7 cellular contexts compared by ENCODE assay signal in the genomic region with DNA sequence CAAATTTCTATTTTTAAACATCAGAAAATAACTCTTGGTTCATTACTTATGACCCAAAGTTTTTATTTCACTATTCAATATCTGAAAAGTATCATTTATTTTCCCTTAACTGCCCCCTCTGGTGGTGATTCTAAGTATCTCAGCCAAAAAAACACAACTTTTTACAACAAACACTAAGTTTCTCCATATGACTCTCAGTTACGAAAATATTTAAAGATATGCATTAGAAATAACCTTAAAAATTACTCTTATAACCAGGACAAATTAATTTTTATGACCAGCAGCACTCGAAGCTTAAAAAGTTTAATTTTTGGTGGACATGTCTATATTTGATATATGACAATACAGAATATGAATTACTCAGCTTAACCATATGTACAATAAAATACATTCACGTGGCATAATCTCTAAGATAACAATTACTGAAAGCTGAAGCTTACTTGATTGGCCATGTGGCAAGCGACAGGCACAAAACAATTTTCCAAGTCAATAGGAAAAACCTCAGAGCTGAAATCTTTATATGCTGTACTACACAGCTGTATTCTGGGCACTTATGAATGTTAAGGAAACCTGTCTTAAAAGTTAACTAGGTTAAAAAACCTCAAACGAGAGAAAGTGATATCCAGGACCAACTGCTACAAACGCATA. TPM values are rescaled to one million over a fixed set of nuclear protein-coding genes. Genes with fewer than 3 reads are reported as not detected.
A peak's percentile ranks its signal among the peaks of the same experiment; 100 is the strongest.
DNase-seq lines count a peak whose midpoint lies in the region; ATAC-seq, FAIRE-seq and TF ChIP-seq lines count a peak whose summit lies in the region.

No MANE protein-coding gene starts in this region.

- peaks cover 5% of the 10 kb centered on the region for H3F3A ChIP-seq in Loucy (ENCODE audit: low read depth)

- H3K4me2 ChIP-seq in Loucy (ENCODE audit: low read depth, low read length, poor library complexity, severe bottlenecking) (peak overlapping the region; percentile 96), astrocyte (ENCODE audit: low read length) (peak overlapping the region; percentile 86)

- no peaks in the 10 kb centered on the region for H3K27me3 Mint-ChIP-seq in astrocyte (ENCODE audit: low read depth, unreplicated experiment)

- H3K9me3 Mint-ChIP-seq in astrocyte (ENCODE audit: unreplicated experiment), result peaks cover 2% of the 10 kb centered on the region

- TF ChIP-seq CTCF in Loucy (conservative IDR thresholded peaks at IDR 0.05; ENCODE audit: low read length), result peak; percentile 83
- TF ChIP-seq CTCF in astrocyte (IDR thresholded peaks at IDR 0.05; ENCODE audit: insufficient read depth, low read depth, low read length), result peak; percentile 68
- TF ChIP-seq CTCF in thoracic aorta (IDR thresholded peaks at IDR 0.05), result peak; percentile 76

- H3K4me3 ChIP-seq in GM08714 (ENCODE audit: low read length) (peak overlapping the region; percentile 89; the same call in 1 of the 2 replicates), Loucy (ENCODE audit: low read length, poor library complexity, severe bottlenecking) (peak overlapping the region; percentile 93), astrocyte (ENCODE audit: insufficient read depth, low read depth, low read length) (peak overlapping the region; percentile 100), thoracic aorta (peak overlapping the region; percentile 98)

- H3K79me2 ChIP-seq in Loucy (ENCODE audit: insufficient read depth, low read length) (peaks cover 89% of the 10 kb centered on the region), astrocyte (ENCODE audit: insufficient read depth, low read length) (peaks cover 90% of the 10 kb centered on the region)

- peaks cover 60% of the 10 kb centered on the region for H3K36me3 ChIP-seq in Loucy (ENCODE audit: insufficient read depth, low read length)
- H3K36me3 ChIP-seq in astrocyte (ENCODE audit: insufficient read depth, low read length), result peaks cover 32% of the 10 kb centered on the region
- H3K36me3 ChIP-seq in thoracic aorta, result peaks cover 38% of the 10 kb centered on the region

- peak overlapping the region; percentile 100 for H3K4me3 Mint-ChIP-seq in astrocyte (ENCODE audit: unreplicated experiment)

- H3K27ac ChIP-seq in astrocyte (ENCODE audit: low read depth, low read length) (peak overlapping the region; percentile 98), thoracic aorta (peak overlapping the region in 1 of 2 donors; percentile 100)

- no peak for DNase-seq in astrocyte (ENCODE audit: low read depth)
- DNase-seq in kidney glomerular epithelial cell (lab: John Stamatoyannopoulos, UW), result peak; percentile 53
- DNase-seq in thoracic aorta (ENCODE audit: low spot score), result no peak
- no peak for DNase-seq in NCI-H345 (lab: John Stamatoyannopoulos, UW)
- no peak for DNase-seq in stimulated activated CD4-positive, alpha-beta T cell treated with anti-CD3 and anti-CD28 coated beads, Interleukin-2, amount 100 ng/mL, for 24 hours

- H3K4me1 Mint-ChIP-seq in astrocyte (ENCODE audit: low read depth, unreplicated experiment), result peaks cover 28% of the 10 kb centered on the region

- no peaks in the 10 kb centered on the region for H3K9me2 ChIP-seq in Loucy (replicated peaks; ENCODE audit: low read depth, low read length)

- H3K36me3 Mint-ChIP-seq in astrocyte (ENCODE audit: low read depth, unreplicated experiment), result peaks cover 36% of the 10 kb centered on the region

- FAIRE-seq in astrocyte (lab: Jason Lieb, UNC), result no peak

- H2AFZ ChIP-seq in Loucy (ENCODE audit: low read length) (no peak overlapping the region), astrocyte (ENCODE audit: low read depth, low read length) (no peak overlapping the region)

- H3K4me1 ChIP-seq in Loucy (ENCODE audit: insufficient read depth, low read length, poor library complexity, severe bottlenecking), result peaks cover 42% of the 10 kb centered on the region
- H3K4me1 ChIP-seq in astrocyte (ENCODE audit: insufficient read depth, low read length), result peaks cover 15% of the 10 kb centered on the region
- peaks cover 47 to 51% of the 10 kb centered on the region in 2 donors for H3K4me1 ChIP-seq in thoracic aorta (ENCODE audit: control insufficient read depth in 1 of 2, low read depth in 2 of 2)

- H4K20me1 ChIP-seq in Loucy (ENCODE audit: insufficient read depth, low read length, poor library complexity, severe bottlenecking) (peaks cover 81% of the 10 kb centered on the region), astrocyte (ENCODE audit: insufficient read depth, low read length) (peaks cover 81% of the 10 kb centered on the region)

- peak overlapping the region; percentile 100 for H3K27ac Mint-ChIP-seq in astrocyte (ENCODE audit: unreplicated experiment)

- H3K27me3 ChIP-seq in Loucy (ENCODE audit: insufficient read depth, low read length, poor library complexity, severe bottlenecking) (peaks cover 21% of the 10 kb centered on the region), astrocyte (ENCODE audit: insufficient read depth, low read length) (no peaks in the 10 kb centered on the region), thoracic aorta (replicated peaks; ENCODE audit: insufficient read depth) (no peaks in the 10 kb centered on the region)

- H3K9ac ChIP-seq in Loucy (ENCODE audit: low read depth, low read length, poor library complexity, severe bottlenecking), result peak overlapping the region; percentile 99
- peak overlapping the region; percentile 100 for H3K9ac ChIP-seq in astrocyte (ENCODE audit: low read length)

- H3K9me3 ChIP-seq in Loucy (ENCODE audit: insufficient read depth, low read depth, low read length) (no peaks in the 10 kb centered on the region), astrocyte (ENCODE audit: insufficient read depth, low read depth, low read length) (no peaks in the 10 kb centered on the region), thoracic aorta (no peaks in the 10 kb centered on the region)

- ATAC-seq in thoracic aorta (ENCODE audit: insufficient number of reproducible peaks, low FRiP score, low read depth), result no peak

RNA-seq across cellular contexts. Expression of gene HNRNPA2B1, which starts 2.3 kb away (rescaled TPM):
- total RNA-seq in astrocyte (361 and 415 TPM in 2 replicates), thoracic aorta (100 to 1,000 TPM; 142 to 204 TPM)

RNA-seq across cellular contexts. Expression of gene CBX3, which starts 3.3 kb away (rescaled TPM):
- total RNA-seq in astrocyte (141 and 148 TPM in 2 replicates), thoracic aorta (10 to 100 TPM; 53.7 to 64.2 TPM)

RNA-seq across cellular contexts. Expression of gene NFE2L3, which starts 46.3 kb away (rescaled TPM):
- total RNA-seq in astrocyte (49.0 and 50.4 TPM in 2 replicates), thoracic aorta (1 to 10 TPM; 2.8 to 4.5 TPM)
